In the genomic region with DNA sequence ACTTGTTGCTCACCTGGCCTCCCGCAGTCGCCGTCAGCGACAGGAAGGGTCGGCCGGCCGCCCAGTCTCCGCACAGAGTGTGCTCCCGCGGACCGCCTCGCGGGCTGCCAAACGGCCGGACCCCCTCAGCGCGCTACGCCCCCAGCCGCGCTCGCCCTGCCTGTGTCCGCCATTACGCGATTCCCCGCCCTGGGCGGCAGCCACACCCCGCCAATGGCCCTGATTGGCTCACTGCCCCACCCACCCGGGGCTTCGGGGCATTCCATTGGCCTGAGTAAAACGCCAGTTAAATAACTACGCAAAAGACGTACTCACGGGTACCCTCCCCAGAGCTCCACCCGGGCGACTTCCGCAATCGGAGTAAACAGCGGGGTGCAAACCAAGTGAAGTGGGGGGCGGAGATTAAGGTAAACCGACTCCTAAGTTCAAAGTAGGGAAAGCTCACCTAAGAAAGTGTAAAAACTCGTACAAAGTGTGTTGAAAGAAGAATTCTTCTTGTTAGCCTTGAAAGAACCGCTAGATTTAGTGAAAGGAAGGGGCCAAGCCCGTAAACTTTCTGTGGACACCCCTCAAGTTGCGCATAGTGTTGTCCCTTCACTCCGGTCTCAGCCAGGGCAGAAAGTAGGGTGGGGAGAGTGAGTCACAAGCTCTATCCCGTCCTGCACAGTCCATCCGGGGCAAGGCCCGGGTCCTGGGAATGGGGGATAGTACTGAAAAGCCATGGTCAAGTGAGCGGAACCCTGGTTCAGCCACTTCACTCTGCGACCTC, we compare ENCODE assay signal across 8 cellular contexts. TPM values are rescaled to one million over a fixed set of nuclear protein-coding genes. Genes with fewer than 3 reads are reported as not detected.
DNase-seq lines count a peak whose midpoint lies in the region; ATAC-seq and TF ChIP-seq lines count a peak whose summit lies in the region.

Gene WASF2 (minus strand): TSS at position 195 of the 769 bp plus-strand sequence. CDS start 61,277 bp downstream, outside the sequence.

- no peaks in the 10 kb centered on the region for H3K9me3 ChIP-seq in left lung

- no peaks in the 10 kb centered on the region for H3K36me3 ChIP-seq in left lung

- ATAC-seq in GM19395 (IDR thresholded peaks at IDR 0.05; ENCODE audit: unreplicated experiment) (peak; percentile 86), HG03565 (IDR thresholded peaks at IDR 0.05; ENCODE audit: unreplicated experiment) (peak; percentile 81), left lung (peak; percentile 94)

- peaks cover 22 to 57% of the 10 kb centered on the region in 2 donors for H3K4me1 ChIP-seq in left lung

- DNase-seq in C1 segment of cervical spinal cord (lab: John Stamatoyannopoulos, UW) = peak; percentile 65 to 98 (median 96)
- peak; percentile 87 for DNase-seq in NCI-H774 (lab: John Stamatoyannopoulos, UW)
- peak; percentile 96 for DNase-seq in activated CD4-positive, alpha-beta T cell treated with anti-CD3 and anti-CD28 coated beads, Interleukin-2, amount 50 U/mL, for 4 hours
- DNase-seq in dermis blood vessel endothelial cell = peak; percentile 98
- DNase-seq in left lung = peak; percentile 97
- DNase-seq in stimulated activated CD4-positive, alpha-beta T cell treated with anti-CD3 and anti-CD28 coated beads, Interleukin-2, amount 100 ng/mL, for 48 hours = peak; percentile 93 to 95

- no peaks in the 10 kb centered on the region for H3K27me3 ChIP-seq in left lung

- TF ChIP-seq CTCF in left lung (IDR thresholded peaks at IDR 0.05) = no peak

- H3K27ac ChIP-seq in left lung = peak within 1 kb of the TSS; percentile 96 to 100

- intact Hi-C loops in left lung (cut with DNase I) = loop anchor here in 1 of 2 donors (10.0 kb wide), 1 partner anchor 65 kb away; no protein-coding TSS in a partner anchor

- peak within 1 kb of the TSS; percentile 80 to 99 for H3K4me3 ChIP-seq in left lung

RNA-seq across cellular contexts. Expression of gene WASF2, which starts in this region (rescaled TPM):
- 45.9 and 110 TPM in 2 replicates for total RNA-seq in dermis blood vessel endothelial cell
- 100 to 1,000 TPM; 108 to 138 TPM for total RNA-seq in left lung

Comparison
In these comparisons a context has a peak if more than half of its experiments do, and no peak if none do; other contexts are left out.
1. Peak in every context shown above with its lines: DNase-seq, ATAC-seq, H3K4me3 ChIP-seq and H3K27ac ChIP-seq.